2 cellular contexts compared by ENCODE assay signal in the genomic region with DNA sequence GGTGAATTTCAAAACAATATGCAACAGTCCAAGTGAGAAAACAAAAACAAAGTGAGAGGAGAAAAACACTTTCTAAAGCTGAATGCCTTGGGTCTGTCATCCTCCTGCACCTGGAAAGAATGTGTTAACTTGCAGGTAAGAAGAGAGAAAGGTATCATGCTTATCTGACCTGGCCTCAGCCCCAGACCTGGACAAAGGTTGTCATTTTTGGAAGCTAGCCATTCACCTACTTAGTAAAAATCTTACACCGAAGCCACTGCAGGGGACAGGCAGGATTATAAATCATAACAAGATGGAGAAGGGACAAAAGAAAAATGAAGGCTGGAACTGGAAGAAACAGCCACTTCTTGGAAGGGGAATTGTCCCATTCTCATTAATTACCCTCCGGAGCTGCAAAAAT.
TF ChIP-seq lines count a peak whose summit lies in the region.

No MANE protein-coding gene starts in this region.

TF ChIP-seq in H1, 55 proteins besides CTCF, POLR2A, EP300 and RAD21:
- TF ChIP-seq, protein P1, sequence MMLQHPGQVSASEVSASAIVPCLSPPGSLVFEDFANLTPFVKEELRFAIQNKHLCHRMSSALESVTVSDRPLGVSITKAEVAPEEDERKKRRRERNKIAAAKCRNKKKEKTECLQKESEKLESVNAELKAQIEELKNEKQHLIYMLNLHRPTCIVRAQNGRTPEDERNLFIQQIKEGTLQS (IDR thresholded peaks at IDR 0.05; ENCODE audit: insufficient read depth, low read depth, low read length), result no peak
- no peak for TF ChIP-seq KDM1A (IDR thresholded peaks at IDR 0.05; ENCODE audit: borderline replicate concordance, low read length)
- TF ChIP-seq CREB1 (IDR thresholded peaks at IDR 0.05), result no peak
- TF ChIP-seq EGR1 (IDR thresholded peaks at IDR 0.05; ENCODE audit: borderline replicate concordance, low read depth, low read length), result no peak
- TF ChIP-seq TAF1 (IDR thresholded peaks at IDR 0.05; ENCODE audit: low read depth, low read length), result no peak
- no peak for TF ChIP-seq TAF7 (optimal IDR thresholded peaks at IDR 0.05; ENCODE audit: borderline replicate concordance, low read depth, low read length)
- TF ChIP-seq, protein P2, sequence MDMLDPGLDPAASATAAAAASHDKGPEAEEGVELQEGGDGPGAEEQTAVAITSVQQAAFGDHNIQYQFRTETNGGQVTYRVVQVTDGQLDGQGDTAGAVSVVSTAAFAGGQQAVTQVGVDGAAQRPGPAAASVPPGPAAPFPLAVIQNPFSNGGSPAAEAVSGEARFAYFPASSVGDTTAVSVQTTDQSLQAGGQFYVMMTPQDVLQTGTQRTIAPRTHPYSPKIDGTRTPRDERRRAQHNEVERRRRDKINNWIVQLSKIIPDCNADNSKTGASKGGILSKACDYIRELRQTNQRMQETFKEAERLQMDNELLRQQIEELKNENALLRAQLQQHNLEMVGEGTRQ (IDR thresholded peaks at IDR 0.05; ENCODE audit: low read length), result no peak
- TF ChIP-seq HDAC2 (IDR thresholded peaks at IDR 0.05; ENCODE audit: borderline replicate concordance in 1 of 2, low read depth in 2 of 2, low read length in 2 of 2), result no peak

TF ChIP-seq in liver, 16 proteins besides CTCF, POLR2A, EP300 and RAD21:
- TF ChIP-seq HNF4G (IDR thresholded peaks at IDR 0.05), result peak; percentile 50
- TF ChIP-seq HNF4A (conservative IDR thresholded peaks at IDR 0.05), result peak; percentile 76 to 82
- TF ChIP-seq JUND (IDR thresholded peaks at IDR 0.05), result peak in 1 of 2 donors; percentile 47
- TF ChIP-seq SP1 (IDR thresholded peaks at IDR 0.05), result no peak
- TF ChIP-seq FOXA2 (IDR thresholded peaks at IDR 0.05), result peak; percentile 26
- TF ChIP-seq, protein P3, sequence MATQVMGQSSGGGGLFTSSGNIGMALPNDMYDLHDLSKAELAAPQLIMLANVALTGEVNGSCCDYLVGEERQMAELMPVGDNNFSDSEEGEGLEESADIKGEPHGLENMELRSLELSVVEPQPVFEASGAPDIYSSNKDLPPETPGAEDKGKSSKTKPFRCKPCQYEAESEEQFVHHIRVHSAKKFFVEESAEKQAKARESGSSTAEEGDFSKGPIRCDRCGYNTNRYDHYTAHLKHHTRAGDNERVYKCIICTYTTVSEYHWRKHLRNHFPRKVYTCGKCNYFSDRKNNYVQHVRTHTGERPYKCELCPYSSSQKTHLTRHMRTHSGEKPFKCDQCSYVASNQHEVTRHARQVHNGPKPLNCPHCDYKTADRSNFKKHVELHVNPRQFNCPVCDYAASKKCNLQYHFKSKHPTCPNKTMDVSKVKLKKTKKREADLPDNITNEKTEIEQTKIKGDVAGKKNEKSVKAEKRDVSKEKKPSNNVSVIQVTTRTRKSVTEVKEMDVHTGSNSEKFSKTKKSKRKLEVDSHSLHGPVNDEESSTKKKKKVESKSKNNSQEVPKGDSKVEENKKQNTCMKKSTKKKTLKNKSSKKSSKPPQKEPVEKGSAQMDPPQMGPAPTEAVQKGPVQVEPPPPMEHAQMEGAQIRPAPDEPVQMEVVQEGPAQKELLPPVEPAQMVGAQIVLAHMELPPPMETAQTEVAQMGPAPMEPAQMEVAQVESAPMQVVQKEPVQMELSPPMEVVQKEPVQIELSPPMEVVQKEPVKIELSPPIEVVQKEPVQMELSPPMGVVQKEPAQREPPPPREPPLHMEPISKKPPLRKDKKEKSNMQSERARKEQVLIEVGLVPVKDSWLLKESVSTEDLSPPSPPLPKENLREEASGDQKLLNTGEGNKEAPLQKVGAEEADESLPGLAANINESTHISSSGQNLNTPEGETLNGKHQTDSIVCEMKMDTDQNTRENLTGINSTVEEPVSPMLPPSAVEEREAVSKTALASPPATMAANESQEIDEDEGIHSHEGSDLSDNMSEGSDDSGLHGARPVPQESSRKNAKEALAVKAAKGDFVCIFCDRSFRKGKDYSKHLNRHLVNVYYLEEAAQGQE (IDR thresholded peaks at IDR 0.05), result no peak
- TF ChIP-seq RXRA (IDR thresholded peaks at IDR 0.05), result peak; percentile 43 to 56
